In the genomic region with DNA sequence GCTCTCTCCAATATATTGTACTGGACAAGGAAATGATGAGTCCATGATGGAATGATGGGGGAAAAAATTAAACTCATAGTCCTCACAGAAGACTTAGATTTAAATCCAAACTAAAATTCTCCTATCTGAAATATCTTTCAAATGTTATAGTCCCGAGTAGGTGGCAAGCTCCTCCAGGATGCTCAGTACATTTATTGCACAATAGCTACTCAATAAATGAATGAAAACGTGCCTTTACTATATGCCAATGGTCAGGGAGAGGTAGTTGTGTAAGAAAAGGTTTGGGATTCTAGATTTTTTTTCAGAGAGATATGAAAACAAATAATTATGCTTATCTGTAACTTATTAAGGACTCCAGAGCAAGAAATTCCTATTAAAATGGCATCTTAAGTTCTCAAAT, we compare ENCODE assay signal across 39 cellular contexts. TPM values are rescaled to one million over a fixed set of nuclear protein-coding genes. Genes with fewer than 3 reads are reported as not detected.
"Had no signal": no experiment of that assay in that cellular context is flagged by ENCODE, and none has a peak within 500 bp of the region (broad histone marks: within the 10 kb centered on the region; RNA-seq: fewer than 3 reads in every experiment).

No MANE protein-coding gene starts in this region.

- H3K9me3 ChIP-seq: MG63 had no signal

- H3K27me3 ChIP-seq: MG63 had no signal

- DNase-seq: MG63, MM.1S, MV-4-11, NCI-H1048, NCI-H1092, NCI-H1092 treated with DMSO at 0.1 percent for 48 hours, NCI-H1105, NCI-H1105 treated with DMSO at 0.1 percent for 48 hours, NCI-H1417, NCI-H1417 treated with DMSO at 0.1 percent for 48 hours, NCI-H1436, NCI-H1436 treated with DMSO at 0.1 percent for 48 hours, NCI-H146, NCI-H1694, NCI-H1694 treated with DMSO at 0.1 percent for 48 hours, NCI-H187, NCI-H187 treated with DMSO at 0.1 percent for 48 hours, NCI-H1930, NCI-H2029, NCI-H2029 treated with DMSO at 0.1 percent for 48 hours, NCI-H2081, NCI-H2081 treated with DMSO at 0.1 percent for 48 hours, NCI-H2107, NCI-H2171, NCI-H2171 treated with DMSO at 0.1 percent for 48 hours, NCI-H2227 treated with DMSO at 0.1 percent for 48 hours, NCI-H226, NCI-H345, NCI-H446, NCI-H446 treated with DMSO at 0.1 percent for 48 hours, NCI-H510A, NCI-H510A treated with DMSO at 0.1 percent for 48 hours, NCI-H524, NCI-H524 treated with DMSO at 0.1 percent for 48 hours, NCI-H526, NCI-H526 treated with DMSO at 0.1 percent for 48 hours had no signal

- H3K36me3 ChIP-seq: MG63 had no signal

- H3K4me3 ChIP-seq: MG63 had no signal

RNA-seq across cellular contexts. Expression of a gene that starts 32.8 kb away (rescaled TPM):
- total RNA-seq: M059J, MCF 10A, NCI-H460 had no signal
